ENCODE assay signal across 27 cellular contexts in genomic region chr6:38750968-38751615, GRCh38. TPM values are rescaled to one million over a fixed set of nuclear protein-coding genes. Genes with fewer than 3 reads are reported as not detected.
A peak's percentile ranks its signal among the peaks of the same experiment; 100 is the strongest.
DNase-seq lines count a peak whose midpoint lies in the region; ATAC-seq, FAIRE-seq and TF ChIP-seq lines count a peak whose summit lies in the region.
"Had no signal": no experiment of that assay in that cellular context is flagged by ENCODE, and none has a peak within 500 bp of the region (broad histone marks: within the 10 kb centered on the region; RNA-seq: fewer than 3 reads in every experiment).

No MANE protein-coding gene starts in this region.

- POLR2A ChIA-PET in activated CD8-positive, alpha-beta T cell treated with anti-CD3 and anti-CD28 coated beads for 36 hours (lab: Charles Lee) = no interaction called here
- POLR2A ChIA-PET in activated CD8-positive, alpha-beta T cell treated with anti-CD3 and anti-CD28 coated beads, Interleukin-2, amount 10 ng/mL, durations not matched to agents 7 days and 5 days (lab: Charles Lee) = no interaction called here
- POLR2A ChIA-PET in CD4-positive, alpha-beta memory T cell (lab: Charles Lee; ENCODE audit: partially characterized antibody) = no interaction called here

- no peak for FAIRE-seq in GM19239 (lab: Jason Lieb, UNC)
- FAIRE-seq: small intestine had no signal

- no peaks in the 10 kb centered on the region for H3K36me3 Mint-ChIP-seq in activated CD8-positive, alpha-beta T cell treated with anti-CD3 and anti-CD28 coated beads for 36 hours (ENCODE audit: low read depth)
- H3K36me3 Mint-ChIP-seq in activated CD8-positive, alpha-beta T cell treated with anti-CD3 and anti-CD28 coated beads, Interleukin-2, amount 10 ng/mL, durations not matched to agents 7 days and 5 days (ENCODE audit: low read depth) = no peaks in the 10 kb centered on the region
- no peaks in the 10 kb centered on the region for H3K36me3 Mint-ChIP-seq in activated naive CD4-positive, alpha-beta T cell treated with anti-CD3 and anti-CD28 coated beads, Interleukin-2, amount 50 U/mL, for 72 hours
- H3K36me3 Mint-ChIP-seq in CD4-positive, alpha-beta memory T cell = no peaks in the 10 kb centered on the region
- H3K36me3 Mint-ChIP-seq: natural killer cell treated with Interleukin-12 subunit alpha and Interleukin-12 subunit beta and Interleukin-15 and Interleukin-18, amount 100 ng/mL, for 72 hours had no signal

- no peaks in the 10 kb centered on the region for H3K4me1 ChIP-seq in CD4-positive, alpha-beta memory T cell (ENCODE audit: insufficient read depth, low read length)
- H3K4me1 ChIP-seq: colonic mucosa, left lung had no signal

- no peaks in the 10 kb centered on the region for H3K9me3 Mint-ChIP-seq in activated CD8-positive, alpha-beta T cell treated with anti-CD3 and anti-CD28 coated beads for 36 hours
- no peaks in the 10 kb centered on the region for H3K9me3 Mint-ChIP-seq in activated CD8-positive, alpha-beta T cell treated with anti-CD3 and anti-CD28 coated beads, Interleukin-2, amount 10 ng/mL, durations not matched to agents 7 days and 5 days (ENCODE audit: insufficient read depth)
- no peaks in the 10 kb centered on the region for H3K9me3 Mint-ChIP-seq in activated naive CD4-positive, alpha-beta T cell treated with anti-CD3 and anti-CD28 coated beads, Interleukin-2, amount 50 U/mL, for 72 hours
- H3K9me3 Mint-ChIP-seq in CD4-positive, alpha-beta memory T cell = no peaks in the 10 kb centered on the region
- H3K9me3 Mint-ChIP-seq: effector memory CD8-positive, alpha-beta T cell; natural killer cell treated with Interleukin-12 subunit alpha and Interleukin-12 subunit beta and Interleukin-15 and Interleukin-18, amount 100 ng/mL, for 72 hours had no signal

- H3K4me1 Mint-ChIP-seq in activated CD8-positive, alpha-beta T cell treated with anti-CD3 and anti-CD28 coated beads for 36 hours (ENCODE audit: low read depth) = peaks cover 8% of the 10 kb centered on the region
- H3K4me1 Mint-ChIP-seq in activated CD8-positive, alpha-beta T cell treated with anti-CD3 and anti-CD28 coated beads, Interleukin-2, amount 10 ng/mL, durations not matched to agents 7 days and 5 days (ENCODE audit: low read depth) = no peaks in the 10 kb centered on the region
- no peaks in the 10 kb centered on the region for H3K4me1 Mint-ChIP-seq in CD4-positive, alpha-beta memory T cell
- H3K4me1 Mint-ChIP-seq: B cell had no signal

- intact Hi-C loops in activated CD8-positive, alpha-beta T cell treated with anti-CD3 and anti-CD28 coated beads for 36 hours (cut with micrococcal nuclease) = no loop called here
- intact Hi-C loops in CD4-positive, alpha-beta memory T cell (cut with micrococcal nuclease) = no loop called here

- no peak for ATAC-seq in activated CD8-positive, alpha-beta T cell treated with anti-CD3 and anti-CD28 coated beads for 36 hours
- ATAC-seq in activated CD8-positive, alpha-beta T cell treated with anti-CD3 and anti-CD28 coated beads, Interleukin-2, amount 10 ng/mL, durations not matched to agents 7 days and 5 days = no peak
- peak; percentile 73 to 76 for ATAC-seq in activated naive CD4-positive, alpha-beta T cell treated with anti-CD3 and anti-CD28 coated beads, Interleukin-2, amount 50 U/mL, for 72 hours
- ATAC-seq: effector memory CD8-positive, alpha-beta T cell; esophagus mucosa; left lung; natural killer cell treated with Interleukin-12 subunit alpha and Interleukin-12 subunit beta and Interleukin-15 and Interleukin-18, amount 100 ng/mL, for 72 hours had no signal

- H3K36me3 ChIP-seq in CD4-positive, alpha-beta memory T cell (ENCODE audit: insufficient read depth, low read length) = no peaks in the 10 kb centered on the region
- H3K36me3 ChIP-seq: colonic mucosa, left lung, MG63, thyroid gland, WERI-Rb-1 had no signal

- no peak for TF ChIP-seq CTCF in activated CD8-positive, alpha-beta T cell treated with anti-CD3 and anti-CD28 coated beads for 36 hours (IDR thresholded peaks at IDR 0.05)

- CTCF ChIA-PET in activated CD8-positive, alpha-beta T cell treated with anti-CD3 and anti-CD28 coated beads for 36 hours (lab: Charles Lee) = no interaction called here
- CTCF ChIA-PET in activated CD8-positive, alpha-beta T cell treated with anti-CD3 and anti-CD28 coated beads, Interleukin-2, amount 10 ng/mL, durations not matched to agents 7 days and 5 days (lab: Charles Lee) = interaction anchor here (1.2 kb wide), 1 partner anchor 23 kb away, joined by 4 read pairs; no protein-coding TSS in a partner anchor
- CTCF ChIA-PET in CD4-positive, alpha-beta memory T cell (lab: Charles Lee; ENCODE audit: partially characterized antibody) = no interaction called here

- H3K27ac Mint-ChIP-seq in activated CD8-positive, alpha-beta T cell treated with anti-CD3 and anti-CD28 coated beads for 36 hours = no peak overlapping the region
- no peak overlapping the region for H3K27ac Mint-ChIP-seq in activated CD8-positive, alpha-beta T cell treated with anti-CD3 and anti-CD28 coated beads, Interleukin-2, amount 10 ng/mL, durations not matched to agents 7 days and 5 days
- peak overlapping the region in 1 of 2 donors; percentile 13 for H3K27ac Mint-ChIP-seq in activated naive CD4-positive, alpha-beta T cell treated with anti-CD3 and anti-CD28 coated beads, Interleukin-2, amount 50 U/mL, for 72 hours
- H3K27ac Mint-ChIP-seq in CD4-positive, alpha-beta memory T cell = no peak overlapping the region
- H3K27ac Mint-ChIP-seq: B cell; effector memory CD8-positive, alpha-beta T cell; natural killer cell treated with Interleukin-12 subunit alpha and Interleukin-12 subunit beta and Interleukin-15 and Interleukin-18, amount 100 ng/mL, for 72 hours had no signal

- no peak overlapping the region for H3K27ac ChIP-seq in CD4-positive, alpha-beta memory T cell (ENCODE audit: low read depth, low read length)
- H3K27ac ChIP-seq: colonic mucosa, left lung, thyroid gland, WERI-Rb-1 had no signal

- no peaks in the 10 kb centered on the region for H3K27me3 ChIP-seq in CD4-positive, alpha-beta memory T cell (ENCODE audit: insufficient read depth, low read length)
- H3K27me3 ChIP-seq: colonic mucosa, left lung, thyroid gland had no signal

- no peak overlapping the region for H3K4me3 ChIP-seq in CD4-positive, alpha-beta memory T cell (ENCODE audit: low read length in 2 of 2)
- H3K4me3 ChIP-seq: colonic mucosa, left lung, MG63, thyroid gland had no signal

- H3K27me3 Mint-ChIP-seq in activated CD8-positive, alpha-beta T cell treated with anti-CD3 and anti-CD28 coated beads for 36 hours = peaks cover 4% of the 10 kb centered on the region
- H3K27me3 Mint-ChIP-seq in activated CD8-positive, alpha-beta T cell treated with anti-CD3 and anti-CD28 coated beads, Interleukin-2, amount 10 ng/mL, durations not matched to agents 7 days and 5 days (ENCODE audit: low read depth) = peaks cover 5% of the 10 kb centered on the region
- peaks cover 8 to 11% of the 10 kb centered on the region in 2 donors for H3K27me3 Mint-ChIP-seq in CD4-positive, alpha-beta memory T cell

- no peak overlapping the region for H3K4me3 Mint-ChIP-seq in activated CD8-positive, alpha-beta T cell treated with anti-CD3 and anti-CD28 coated beads for 36 hours
- no peak overlapping the region for H3K4me3 Mint-ChIP-seq in activated CD8-positive, alpha-beta T cell treated with anti-CD3 and anti-CD28 coated beads, Interleukin-2, amount 10 ng/mL, durations not matched to agents 7 days and 5 days
- no peak overlapping the region for H3K4me3 Mint-ChIP-seq in CD4-positive, alpha-beta memory T cell
- H3K4me3 Mint-ChIP-seq: B cell; effector memory CD8-positive, alpha-beta T cell; natural killer cell treated with Interleukin-12 subunit alpha and Interleukin-12 subunit beta and Interleukin-15 and Interleukin-18, amount 100 ng/mL, for 72 hours had no signal

- peak; percentile 5 for DNase-seq in activated CD8-positive, alpha-beta T cell treated with anti-CD3 and anti-CD28 coated beads for 36 hours
- no peak for DNase-seq in activated CD8-positive, alpha-beta T cell treated with anti-CD3 and anti-CD28 coated beads, Interleukin-2, amount 10 ng/mL, durations not matched to agents 7 days and 5 days
- peak; percentile 77 for DNase-seq in DMS79 treated with DMSO at 0.1 percent for 48 hours (lab: John Stamatoyannopoulos, UW)
- peak in 1 of 2 donors; percentile 36 for DNase-seq in activated naive CD4-positive, alpha-beta T cell treated with anti-CD3 and anti-CD28 coated beads, Interleukin-2, amount 50 U/mL, for 72 hours (ENCODE audit: low spot score in 2 of 2)
- peak; percentile 16 for DNase-seq in stimulated activated CD4-positive, alpha-beta T cell treated with anti-CD3 and anti-CD28 coated beads, Interleukin-4, amount 100 ng/mL, for 1 hour
- no peak for DNase-seq in CD4-positive, alpha-beta memory T cell
- DNase-seq in GM19239 (ENCODE audit: insufficient read length, low spot score) = no peak
- no peak for DNase-seq in SIG-M5 treated with dmso at 0.1 percent for 504 hours (lab: John Stamatoyannopoulos, UW; ENCODE audit: unreplicated experiment)
- DNase-seq: activated effector memory CD4-positive, alpha-beta T cell treated with Interleukin-2 at 50 U/mL for 16 hours; anterior cingulate cortex; colonic mucosa; effector memory CD8-positive, alpha-beta T cell; foreskin melanocyte; GOT3; left lung; MG63; midbrain; NCI-H1417; NCI-H2081 treated with DMSO at 0.1 percent for 48 hours; NCI-H446 treated with DMSO at 0.1 percent for 48 hours; small intestine; WERI-Rb-1 had no signal

- H3K9me3 ChIP-seq in CD4-positive, alpha-beta memory T cell (ENCODE audit: control insufficient read depth in 1 of 2, low read length in 2 of 2) = no peaks in the 10 kb centered on the region
- H3K9me3 ChIP-seq: colonic mucosa, left lung, MG63, thyroid gland had no signal

RNA-seq across cellular contexts. Expression of gene DNAH8, which starts 36.0 kb away (rescaled TPM):
- total RNA-seq in activated CD8-positive, alpha-beta T cell treated with anti-CD3 and anti-CD28 coated beads for 36 hours = not detected
- total RNA-seq in activated CD8-positive, alpha-beta T cell treated with anti-CD3 and anti-CD28 coated beads, Interleukin-2, amount 10 ng/mL, durations not matched to agents 7 days and 5 days = not detected
- 1 to 10 TPM in 1 of 2 donors, not detected in 1; 1.1 TPM for total RNA-seq in activated naive CD4-positive, alpha-beta T cell treated with anti-CD3 and anti-CD28 coated beads, Interleukin-2, amount 50 U/mL, for 72 hours
- under 1 TPM; 0.09 to 0.17 TPM for total RNA-seq in CD4-positive, alpha-beta memory T cell
- polyA plus RNA-seq in CD4-positive, alpha-beta memory T cell = under 1 TPM in 1 of 2 donors, not detected in 1; 0.04 TPM
- total RNA-seq: A673, colonic mucosa had no signal

RNA-seq across cellular contexts. Expression of gene GLO1, which starts 48.1 kb away (rescaled TPM):
- total RNA-seq in activated CD8-positive, alpha-beta T cell treated with anti-CD3 and anti-CD28 coated beads for 36 hours = 100 to 1,000 TPM; 135 to 142 TPM
- total RNA-seq in activated CD8-positive, alpha-beta T cell treated with anti-CD3 and anti-CD28 coated beads, Interleukin-2, amount 10 ng/mL, durations not matched to agents 7 days and 5 days = 10 to 100 TPM; 68.8 to 69.8 TPM
- total RNA-seq in activated naive CD4-positive, alpha-beta T cell treated with anti-CD3 and anti-CD28 coated beads, Interleukin-2, amount 50 U/mL, for 72 hours = 100 to 1,000 TPM; 121 to 138 TPM
- total RNA-seq in CD4-positive, alpha-beta memory T cell = 10 to 100 TPM; 28.3 to 28.7 TPM
- 100 to 1,000 TPM in 1 of 2 donors, 10 to 100 TPM in 1; 82.4 to 172 TPM for polyA plus RNA-seq in CD4-positive, alpha-beta memory T cell

Comparison
In these comparisons a context has a peak if more than half of its experiments do, and no peak if none do; other contexts are left out.
1. DNase-seq: peak in activated CD8-positive, alpha-beta T cell treated with anti-CD3 and anti-CD28 coated beads for 36 hours (single experiment), DMS79 treated with DMSO at 0.1 percent for 48 hours (single experiment) and stimulated activated CD4-positive, alpha-beta T cell treated with anti-CD3 and anti-CD28 coated beads, Interleukin-4, amount 100 ng/mL, for 1 hour (single experiment); none in activated CD8-positive, alpha-beta T cell treated with anti-CD3 and anti-CD28 coated beads, Interleukin-2, amount 10 ng/mL, durations not matched to agents 7 days and 5 days (single experiment), CD4-positive, alpha-beta memory T cell (0 of 5), GM19239 (single experiment) and SIG-M5 treated with dmso at 0.1 percent for 504 hours (single experiment).
2. ATAC-seq: peak in activated naive CD4-positive, alpha-beta T cell treated with anti-CD3 and anti-CD28 coated beads, Interleukin-2, amount 50 U/mL, for 72 hours (2 of 2); none in activated CD8-positive, alpha-beta T cell treated with anti-CD3 and anti-CD28 coated beads for 36 hours (single experiment) and activated CD8-positive, alpha-beta T cell treated with anti-CD3 and anti-CD28 coated beads, Interleukin-2, amount 10 ng/mL, durations not matched to agents 7 days and 5 days (single experiment).